In the genomic region with DNA sequence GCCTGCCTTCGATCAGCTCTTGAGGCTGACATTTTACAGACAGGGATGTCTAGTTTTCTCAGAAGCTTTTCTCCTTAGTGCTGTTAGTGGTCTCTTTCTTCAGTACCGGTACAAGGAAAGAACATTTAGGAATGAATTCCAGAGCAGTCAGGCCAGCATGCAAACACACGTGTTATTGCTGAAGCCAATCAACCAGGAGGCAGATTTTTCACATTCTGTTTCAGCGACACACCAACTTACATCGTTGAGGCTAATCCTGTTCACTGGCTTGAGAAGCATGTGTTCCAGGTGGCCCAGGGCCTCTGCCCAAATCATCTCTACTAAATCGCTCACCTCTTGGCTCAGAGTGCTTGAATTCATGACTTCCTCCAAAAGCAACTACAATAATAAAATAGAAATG, we compare ENCODE assay signal across 13 cellular contexts. TPM values are rescaled to one million over a fixed set of nuclear protein-coding genes. Genes with fewer than 3 reads are reported as not detected.
DNase-seq lines count a peak whose midpoint lies in the region; ATAC-seq, FAIRE-seq and TF ChIP-seq lines count a peak whose summit lies in the region.
"Had no signal": no experiment of that assay in that cellular context is flagged by ENCODE, and none has a peak within 500 bp of the region (broad histone marks: within the 10 kb centered on the region; RNA-seq: fewer than 3 reads in every experiment).

No MANE protein-coding gene starts in this region.

- H3K14ac ChIP-seq in trophoblast cell (ENCODE audit: low read length): no peak overlapping the region

- TF ChIP-seq CTCF in astrocyte (IDR thresholded peaks at IDR 0.05; ENCODE audit: insufficient read depth, low read depth, low read length) (no peak), natural killer cell (IDR thresholded peaks at IDR 0.05) (no peak)

- H3K4ac ChIP-seq in trophoblast cell (ENCODE audit: low read depth, low read length): no peak overlapping the region

- H3K27me3 Mint-ChIP-seq in astrocyte (ENCODE audit: low read depth, unreplicated experiment) (no peaks in the 10 kb centered on the region), natural killer cell (ENCODE audit: low read depth in 2 of 2) (no peaks in the 10 kb centered on the region)
- H3K27me3 Mint-ChIP-seq in stimulated activated memory B cell treated with anti-CD40 and anti-IgM and Interleukin-4, amounts not matched to agents 10 μg/mL and 1 μg/mL and 100 μg/mL, for 72 hours: no peaks in the 10 kb centered on the region
- H3K27me3 Mint-ChIP-seq: CD4-positive, CD25-positive, alpha-beta regulatory T cell had no signal

- no CpG with 5 or more reads among the region's 6 CpGs for WGBS in trophoblast cell (ENCODE audit: extremely low coverage, insufficient coverage, insufficient read length)

- H2AFZ ChIP-seq in astrocyte (ENCODE audit: low read depth, low read length) (no peak overlapping the region), trophoblast cell (ENCODE audit: insufficient read depth, low read length, poor library complexity) (no peak overlapping the region)

- H3K9me3 Mint-ChIP-seq in astrocyte (ENCODE audit: unreplicated experiment): no peaks in the 10 kb centered on the region
- H3K9me3 Mint-ChIP-seq in stimulated activated memory B cell treated with anti-CD40 and anti-IgM and Interleukin-4, amounts not matched to agents 10 μg/mL and 1 μg/mL and 100 μg/mL, for 72 hours: no peaks in the 10 kb centered on the region
- H3K9me3 Mint-ChIP-seq in natural killer cell: no peaks in the 10 kb centered on the region
- H3K9me3 Mint-ChIP-seq: CD4-positive, CD25-positive, alpha-beta regulatory T cell had no signal

- H3K79me2 ChIP-seq in astrocyte (ENCODE audit: insufficient read depth, low read length): no peaks in the 10 kb centered on the region
- no peaks in the 10 kb centered on the region for H3K79me2 ChIP-seq in trophoblast cell (ENCODE audit: control insufficient read depth, insufficient read depth, low read length, poor library complexity)

- intact Hi-C loops in natural killer cell (cut with micrococcal nuclease): no loop called here

- H2AK5ac ChIP-seq in trophoblast cell (ENCODE audit: low read length): no peak overlapping the region

- no peak for FAIRE-seq in astrocyte (lab: Jason Lieb, UNC)
- FAIRE-seq: HTR-8/SVneo had no signal

- H3K4me2 ChIP-seq in astrocyte (ENCODE audit: low read length): no peak overlapping the region
- no peak overlapping the region for H3K4me2 ChIP-seq in trophoblast cell (ENCODE audit: low read length)
- H3K4me2 ChIP-seq: BLaER1 treated with 17β-estradiol and CSF1 and Interleukin-3, amounts not matched to agents 10 nM and 100 nM had no signal

- H3K9ac ChIP-seq in astrocyte (ENCODE audit: low read length): no peak overlapping the region
- no peak overlapping the region for H3K9ac ChIP-seq in trophoblast cell (ENCODE audit: low read length)
- H3K9ac ChIP-seq: BLaER1 treated with 17β-estradiol and CSF1 and Interleukin-3, amounts not matched to agents 10 nM and 100 nM had no signal

- H4K20me1 ChIP-seq in astrocyte (ENCODE audit: insufficient read depth, low read length): no peaks in the 10 kb centered on the region

- no peak for ATAC-seq in stimulated activated memory B cell treated with anti-CD40 and anti-IgM and Interleukin-4, amounts not matched to agents 10 μg/mL and 1 μg/mL and 100 μg/mL, for 72 hours
- no peak for ATAC-seq in natural killer cell
- ATAC-seq: HCT116 had no signal

- no peak overlapping the region for H3K4me3 Mint-ChIP-seq in astrocyte (ENCODE audit: unreplicated experiment)
- no peak overlapping the region for H3K4me3 Mint-ChIP-seq in stimulated activated memory B cell treated with anti-CD40 and anti-IgM and Interleukin-4, amounts not matched to agents 10 μg/mL and 1 μg/mL and 100 μg/mL, for 72 hours
- no peak overlapping the region for H3K4me3 Mint-ChIP-seq in natural killer cell
- H3K4me3 Mint-ChIP-seq: CD4-positive, CD25-positive, alpha-beta regulatory T cell had no signal

- H4K8ac ChIP-seq in trophoblast cell (ENCODE audit: low read depth, low read length): no peak overlapping the region

- no peak overlapping the region for H3K18ac ChIP-seq in trophoblast cell (ENCODE audit: low read length)

- no peaks in the 10 kb centered on the region for H3K4me1 Mint-ChIP-seq in astrocyte (ENCODE audit: low read depth, unreplicated experiment)
- no peaks in the 10 kb centered on the region for H3K4me1 Mint-ChIP-seq in stimulated activated memory B cell treated with anti-CD40 and anti-IgM and Interleukin-4, amounts not matched to agents 10 μg/mL and 1 μg/mL and 100 μg/mL, for 72 hours
- H3K4me1 Mint-ChIP-seq in natural killer cell: no peaks in the 10 kb centered on the region
- H3K4me1 Mint-ChIP-seq: CD4-positive, CD25-positive, alpha-beta regulatory T cell had no signal

- H2BK120ac ChIP-seq in trophoblast cell (ENCODE audit: insufficient read depth, low read length, poor library complexity): no peak overlapping the region

- peak; percentile 32 for DNase-seq in NCI-H82 (lab: John Stamatoyannopoulos, UW)
- no peak for DNase-seq in NCI-H82 treated with DMSO at 0.1 percent for 48 hours (lab: John Stamatoyannopoulos, UW; ENCODE audit: unreplicated experiment)
- peak; percentile 14 for DNase-seq in astrocyte (ENCODE audit: low read depth)
- peak; percentile 20 for DNase-seq in glomerular visceral epithelial cell (ENCODE audit: extremely low spot score)
- no peak for DNase-seq in trophoblast cell
- no peak for DNase-seq in effector memory CD4-positive, alpha-beta T cell
- DNase-seq in natural killer cell: no peak
- DNase-seq: CD4-positive, CD25-positive, alpha-beta regulatory T cell had no signal

- H3K27ac ChIP-seq in astrocyte (ENCODE audit: low read depth, low read length) (no peak overlapping the region), trophoblast cell (ENCODE audit: low read depth, low read length) (peak overlapping the region; percentile 51)
- H3K27ac ChIP-seq in effector memory CD4-positive, alpha-beta T cell (ENCODE audit: insufficient read depth, low read length, poor library complexity, severe bottlenecking): no peak overlapping the region
- H3K27ac ChIP-seq: 22Rv1; BLaER1 treated with 17β-estradiol and CSF1 and Interleukin-3, amounts not matched to agents 10 nM and 100 nM had no signal

- H3K4me1 ChIP-seq in astrocyte (ENCODE audit: insufficient read depth, low read length) (no peaks in the 10 kb centered on the region), trophoblast cell (ENCODE audit: control insufficient read depth in 1 of 2, insufficient read depth in 2 of 2, low read length in 2 of 2) (peaks cover 15 to 24% of the 10 kb centered on the region in 2 experiments)
- H3K4me1 ChIP-seq in effector memory CD4-positive, alpha-beta T cell (ENCODE audit: control insufficient read depth, insufficient read depth, low read length, poor library complexity, severe bottlenecking): no peaks in the 10 kb centered on the region
- H3K4me1 ChIP-seq: BLaER1 treated with 17β-estradiol and CSF1 and Interleukin-3, amounts not matched to agents 10 nM and 100 nM had no signal

- H3K79me1 ChIP-seq in trophoblast cell (ENCODE audit: low read length): peaks cover 7% of the 10 kb centered on the region

- no peak overlapping the region for H4K12ac ChIP-seq in trophoblast cell (ENCODE audit: low read depth, low read length)

- H3K4me3 ChIP-seq in astrocyte (ENCODE audit: insufficient read depth, low read depth, low read length) (no peak overlapping the region), trophoblast cell (ENCODE audit: low read depth, low read length) (no peak overlapping the region)
- H3K4me3 ChIP-seq in effector memory CD4-positive, alpha-beta T cell (ENCODE audit: insufficient read depth, low read depth, low read length, poor library complexity, severe bottlenecking): no peak overlapping the region
- H3K4me3 ChIP-seq: BLaER1 treated with 17β-estradiol and CSF1 and Interleukin-3, amounts not matched to agents 10 nM and 100 nM had no signal

- H3K9me3 ChIP-seq in astrocyte (ENCODE audit: insufficient read depth, low read depth, low read length) (no peaks in the 10 kb centered on the region), trophoblast cell (ENCODE audit: insufficient read depth, low read depth, low read length) (no peaks in the 10 kb centered on the region)
- H3K9me3 ChIP-seq in effector memory CD4-positive, alpha-beta T cell (ENCODE audit: control insufficient read depth, low read length): no peaks in the 10 kb centered on the region

- no peak overlapping the region for H3K23ac ChIP-seq in trophoblast cell (ENCODE audit: low read length)

- no peaks in the 10 kb centered on the region for H3K27me3 ChIP-seq in astrocyte (ENCODE audit: insufficient read depth, low read length)
- H3K27me3 ChIP-seq in trophoblast cell (ENCODE audit: insufficient read depth, low read length): no peaks in the 10 kb centered on the region
- H3K27me3 ChIP-seq in effector memory CD4-positive, alpha-beta T cell (replicated peaks; ENCODE audit: control insufficient read depth, insufficient read depth, low read length, poor library complexity, severe bottlenecking): no peaks in the 10 kb centered on the region
- H3K27me3 ChIP-seq: BLaER1 treated with 17β-estradiol and CSF1 and Interleukin-3, amounts not matched to agents 10 nM and 100 nM had no signal

- H3K36me3 Mint-ChIP-seq in astrocyte (ENCODE audit: low read depth, unreplicated experiment) (peaks cover 19% of the 10 kb centered on the region), natural killer cell (peaks cover 32% of the 10 kb centered on the region)
- peaks cover 90% of the 10 kb centered on the region for H3K36me3 Mint-ChIP-seq in stimulated activated memory B cell treated with anti-CD40 and anti-IgM and Interleukin-4, amounts not matched to agents 10 μg/mL and 1 μg/mL and 100 μg/mL, for 72 hours

- no peak overlapping the region for H2BK12ac ChIP-seq in trophoblast cell (ENCODE audit: low read length)

- H3K27ac Mint-ChIP-seq in astrocyte (ENCODE audit: unreplicated experiment) (no peak overlapping the region), natural killer cell (peak overlapping the region in 1 of 2 donors; percentile 11)
- H3K27ac Mint-ChIP-seq in stimulated activated memory B cell treated with anti-CD40 and anti-IgM and Interleukin-4, amounts not matched to agents 10 μg/mL and 1 μg/mL and 100 μg/mL, for 72 hours: no peak overlapping the region

- H2BK5ac ChIP-seq in trophoblast cell (ENCODE audit: low read depth, low read length, poor library complexity): no peak overlapping the region

- peaks cover 58% of the 10 kb centered on the region for H3K36me3 ChIP-seq in astrocyte (ENCODE audit: insufficient read depth, low read length)
- H3K36me3 ChIP-seq in trophoblast cell (ENCODE audit: control insufficient read depth in 1 of 2, insufficient read depth in 2 of 2, low read length in 2 of 2): peaks cover 7 to 21% of the 10 kb centered on the region in 2 experiments
- peaks cover 63% of the 10 kb centered on the region for H3K36me3 ChIP-seq in effector memory CD4-positive, alpha-beta T cell (ENCODE audit: control insufficient read depth, insufficient read depth, low read length)

- no peak overlapping the region for H4K91ac ChIP-seq in trophoblast cell (ENCODE audit: low read depth, low read length)

RNA-seq across cellular contexts. Expression of gene PARP4, which starts 19.2 kb away (rescaled TPM):
- total RNA-seq in astrocyte (55.7 and 59.1 TPM in 2 replicates), natural killer cell (10 to 100 TPM; 83.5 to 90.1 (median 84.0) TPM)
- 19.1 and 20.4 TPM in 2 replicates for polyA plus RNA-seq in trophoblast cell (2013)

Comparison
In these comparisons a context has a peak if more than half of its experiments do, and no peak if none do; other contexts are left out.
1. DNase-seq: peak in NCI-H82 (single experiment), astrocyte (single experiment) and glomerular visceral epithelial cell (single experiment); none in NCI-H82 treated with DMSO at 0.1 percent for 48 hours (single experiment), trophoblast cell (0 of 2), effector memory CD4-positive, alpha-beta T cell (0 of 3) and natural killer cell (single experiment).